ENCODE assay signal across 14 cellular contexts in genomic region chr11:129317564-129317963, GRCh38. TPM values are rescaled to one million over a fixed set of nuclear protein-coding genes. Genes with fewer than 3 reads are reported as not detected.
DNase-seq lines count a peak whose midpoint lies in the region; ATAC-seq, FAIRE-seq and TF ChIP-seq lines count a peak whose summit lies in the region.
"Had no signal": no experiment of that assay in that cellular context is flagged by ENCODE, and none has a peak within 500 bp of the region (broad histone marks: within the 10 kb centered on the region; RNA-seq: fewer than 3 reads in every experiment).

No MANE protein-coding gene starts in this region.

- intact Hi-C loops in mammary epithelial cell (cut with micrococcal nuclease): loop anchor here (5.0 kb wide), 1 partner anchor 35 kb away; no protein-coding TSS in a partner anchor

- H3K27ac ChIP-seq in mammary epithelial cell (ENCODE audit: insufficient read depth, low read depth, low read length): no peak overlapping the region

- peak overlapping the region; percentile 49 for H2AFZ ChIP-seq in mammary epithelial cell (ENCODE audit: low read depth, low read length)

- FAIRE-seq in HTR-8/SVneo (lab: Jason Lieb, UNC): no peak

- in situ Hi-C loops in mammary epithelial cell (cut with MboI; ENCODE audit: low sequenced_read_pairs in 2 of 2): no loop called here

- CTCF ChIA-PET in mammary epithelial cell (lab: Charles Lee; ENCODE audit: low non-redundant PET): no interaction called here

- no peaks in the 10 kb centered on the region for H3K9me3 ChIP-seq in mammary epithelial cell (replicated peaks; ENCODE audit: insufficient read depth, low read length)

- TF ChIP-seq CTCF in mammary epithelial cell (conservative IDR thresholded peaks at IDR 0.05 in 1 of 2, IDR thresholded peaks at IDR 0.05 in 1 of 2; ENCODE audit: extremely low read depth in 1 of 2, insufficient read depth in 1 of 2, low read depth in 1 of 2, low read length in 2 of 2): no peak

- no peak for ATAC-seq in GM21390 (IDR thresholded peaks at IDR 0.05; ENCODE audit: unreplicated experiment)
- ATAC-seq: activated CD8-positive, alpha-beta T cell treated with anti-CD3 and anti-CD28 coated beads, Interleukin-2, amount 10 ng/mL, durations not matched to agents 7 days and 5 days had no signal

- peak; percentile 82 for DNase-seq in HT-29 (ENCODE audit: low spot score)
- peak; percentile 82 for DNase-seq in NCI-H510A (lab: John Stamatoyannopoulos, UW)
- peak; percentile 65 for DNase-seq in mammary epithelial cell
- peak; percentile 29 for DNase-seq in pons (ENCODE audit: low spot score)
- DNase-seq in HTR-8/SVneo (ENCODE audit: insufficient read length, low spot score): no peak
- DNase-seq in superior temporal gyrus (ENCODE audit: extremely low spot score): no peak
- no peak for DNase-seq in foreskin melanocyte
- DNase-seq: activated CD8-positive, alpha-beta T cell treated with anti-CD3 and anti-CD28 coated beads, Interleukin-2, amount 10 ng/mL, durations not matched to agents 7 days and 5 days; activated naive CD4-positive, alpha-beta T cell treated with anti-CD3 and anti-CD28 coated beads, Interleukin-2, amount 10 ng/mL, durations not matched to agents 7 days and 5 days; caudate nucleus; OCI-M1 had no signal

- no peak overlapping the region for H3K9ac ChIP-seq in mammary epithelial cell (ENCODE audit: insufficient read depth, low read length)

- no peak overlapping the region for H3K4me2 ChIP-seq in mammary epithelial cell (ENCODE audit: insufficient read depth, low read depth, low read length)

- peaks cover 18% of the 10 kb centered on the region for H3K4me1 ChIP-seq in mammary epithelial cell (ENCODE audit: insufficient read depth, low read length)

- no peaks in the 10 kb centered on the region for H4K20me1 ChIP-seq in mammary epithelial cell (ENCODE audit: insufficient read depth, low read length)

- no peaks in the 10 kb centered on the region for H3K36me3 ChIP-seq in mammary epithelial cell (ENCODE audit: insufficient read depth, low read length)

- no peaks in the 10 kb centered on the region for H3K79me2 ChIP-seq in mammary epithelial cell (ENCODE audit: insufficient read depth, low read length)

- dilution Hi-C loops in mammary epithelial cell (cut with HindIII; ENCODE audit: low sequenced_read_pairs): no loop called here

- BruUV-seq in mammary epithelial cell (replicated peaks; lab: Mats Ljungman, UMichigan): no TSS peak

- no peaks in the 10 kb centered on the region for H3K27me3 ChIP-seq in mammary epithelial cell (ENCODE audit: insufficient read depth, low read length)

- no peak overlapping the region for H3K4me3 ChIP-seq in mammary epithelial cell (replicated peaks in 1 of 3; ENCODE audit: insufficient read depth in 1 of 3, low read depth in 2 of 3, low read length in 3 of 3)

- WGBS in mammary epithelial cell (ENCODE audit: low coverage, missing lambda C conversion rate): 56% methylated on average over 4 of the region's 4 CpGs

RNA-seq across cellular contexts. Expression of gene BARX2, which starts 58.1 kb away (rescaled TPM):
- total RNA-seq in HT-29 (2014; rRNA removed; shearing (Covaris generic)): 5.5 and 6.9 TPM in 2 replicates
- under 1 TPM in 1 of 2 donors, not detected in 1; 0.17 TPM for total RNA-seq in mammary epithelial cell
- polyA plus RNA-seq in mammary epithelial cell: 0.02 TPM
- not detected for polyA minus RNA-seq in mammary epithelial cell
- total RNA-seq: activated CD8-positive, alpha-beta T cell treated with anti-CD3 and anti-CD28 coated beads, Interleukin-2, amount 10 ng/mL, durations not matched to agents 7 days and 5 days; M059J; myocyte had no signal

Comparison
In these comparisons a context has a peak if more than half of its experiments do, and no peak if none do; other contexts are left out.
1. DNase-seq: peak in HT-29 (single experiment), NCI-H510A (single experiment), mammary epithelial cell (single experiment) and pons (single experiment); none in HTR-8/SVneo (single experiment), superior temporal gyrus (single experiment) and foreskin melanocyte (single experiment).